ENCODE assay signal across 18 cellular contexts in genomic region chr18:47898696-47899095, GRCh38. TPM values are rescaled to one million over a fixed set of nuclear protein-coding genes. Genes with fewer than 3 reads are reported as not detected.
DNase-seq lines count a peak whose midpoint lies in the region; ATAC-seq and TF ChIP-seq lines count a peak whose summit lies in the region.
"Had no signal": no experiment of that assay in that cellular context is flagged by ENCODE, and none has a peak within 500 bp of the region (broad histone marks: within the 10 kb centered on the region; RNA-seq: fewer than 3 reads in every experiment).

No MANE protein-coding gene starts in this region.

- H3K4me1 ChIP-seq in breast epithelium (peaks cover 0 to 19% of the 10 kb centered on the region in 2 donors), ectodermal cell (ENCODE audit: control insufficient read depth, insufficient read depth, low read length) (peaks cover 8% of the 10 kb centered on the region), prostate gland (replicated peaks) (no peaks in the 10 kb centered on the region)

- CTCF ChIA-PET in MCF 10A (lab: Yijun Ruan, JAX): interaction anchor here (0.6 to 1.8 kb wide), 5 partner anchors 12 to 132 kb away, joined by 3 to 7 read pairs (median 4); no protein-coding TSS in a partner anchor

- peaks cover 15% of the 10 kb centered on the region for H3K9me3 Mint-ChIP-seq in MCF 10A (ENCODE audit: unreplicated experiment)
- peaks cover 0 to 14% (median 11%) of the 10 kb centered on the region in 9 donors for H3K9me3 Mint-ChIP-seq in naive thymus-derived CD8-positive, alpha-beta T cell

- no peaks in the 10 kb centered on the region for H3K27me3 Mint-ChIP-seq in MCF 10A (ENCODE audit: insufficient read depth, unreplicated experiment)
- H3K27me3 Mint-ChIP-seq in naive thymus-derived CD8-positive, alpha-beta T cell: no peaks in the 10 kb centered on the region
- H3K27me3 Mint-ChIP-seq: activated naive CD4-positive, alpha-beta T cell treated with anti-CD3 and anti-CD28 coated beads, Interleukin-2, amount 10 ng/mL, durations not matched to agents 7 days and 5 days; effector memory CD8-positive, alpha-beta T cell had no signal

- H3K4me3 ChIP-seq in breast epithelium (no peak overlapping the region), ectodermal cell (ENCODE audit: insufficient read depth, low read depth, low read length) (no peak overlapping the region), prostate gland (no peak overlapping the region)
- H3K4me3 ChIP-seq: thoracic aorta had no signal

- WGBS in ectodermal cell, 2 experiments: 34 to 44% methylated on average over 2 of the region's 2 CpGs
- WGBS in prostate gland: 56% methylated on average over 2 of the region's 2 CpGs

- ATAC-seq in naive thymus-derived CD8-positive, alpha-beta T cell: no peak
- ATAC-seq in GM19328 (IDR thresholded peaks at IDR 0.05; ENCODE audit: unreplicated experiment) (no peak), GM21723 (IDR thresholded peaks at IDR 0.05; ENCODE audit: unreplicated experiment) (no peak)
- ATAC-seq: effector memory CD8-positive, alpha-beta T cell; sciatic nerve had no signal

- DNase-seq in MCF 10A (ENCODE audit: unreplicated experiment) (peak; percentile 14), breast epithelium (ENCODE audit: low spot score in 2 of 2) (no peak), NCI-H526 (lab: John Stamatoyannopoulos, UW) (peak; percentile 82 to 84), prostate gland (ENCODE audit: low spot score) (no peak)
- no peak for DNase-seq in naive thymus-derived CD8-positive, alpha-beta T cell
- DNase-seq: activated B cell treated with CpG ODN at 0.5 μM for 24 hours; activated naive CD4-positive, alpha-beta T cell treated with anti-CD3 and anti-CD28 coated beads, Interleukin-2, amount 10 ng/mL, durations not matched to agents 7 days and 5 days; effector memory CD8-positive, alpha-beta T cell; foreskin melanocyte; MM.1S; NCI-H524; stimulated activated CD4-positive, alpha-beta T cell treated with anti-CD3 and anti-CD28 coated beads, Interleukin-2, amount 100 ng/mL, for 24 hours had no signal

- no peak overlapping the region for H3K27ac ChIP-seq in breast epithelium
- H3K27ac ChIP-seq in ectodermal cell (ENCODE audit: insufficient read depth, low read depth, low read length, poor library complexity, severe bottlenecking): peak overlapping the region; percentile 41
- no peak overlapping the region for H3K27ac ChIP-seq in prostate gland
- H3K27ac ChIP-seq: neutrophil, thoracic aorta had no signal

- H3K4me3 Mint-ChIP-seq in MCF 10A (ENCODE audit: unreplicated experiment): no peak overlapping the region
- H3K4me3 Mint-ChIP-seq in naive thymus-derived CD8-positive, alpha-beta T cell: peak overlapping the region in 1 of 10 donors; percentile 21
- H3K4me3 Mint-ChIP-seq: activated B cell treated with CpG ODN at 0.5 μM for 24 hours; activated naive CD4-positive, alpha-beta T cell treated with anti-CD3 and anti-CD28 coated beads, Interleukin-2, amount 10 ng/mL, durations not matched to agents 7 days and 5 days; effector memory CD8-positive, alpha-beta T cell had no signal

- H3K4me1 Mint-ChIP-seq in MCF 10A (ENCODE audit: insufficient read depth, unreplicated experiment): peaks cover 41% of the 10 kb centered on the region
- peaks cover 52 to 93% (median 89%) of the 10 kb centered on the region in 4 donors for H3K4me1 Mint-ChIP-seq in naive thymus-derived CD8-positive, alpha-beta T cell

- H3K36me3 ChIP-seq in breast epithelium: no peaks in the 10 kb centered on the region
- H3K36me3 ChIP-seq in ectodermal cell (ENCODE audit: control insufficient read depth, insufficient read depth, low read length): no peaks in the 10 kb centered on the region
- H3K36me3 ChIP-seq in prostate gland: no peaks in the 10 kb centered on the region

- H3K36me3 Mint-ChIP-seq in MCF 10A (ENCODE audit: insufficient read depth, unreplicated experiment): peaks cover 5% of the 10 kb centered on the region
- peaks cover 17 to 35% (median 25%) of the 10 kb centered on the region in 3 donors for H3K36me3 Mint-ChIP-seq in naive thymus-derived CD8-positive, alpha-beta T cell

- POLR2A ChIA-PET in MCF 10A (lab: Yijun Ruan, JAX): interaction anchor here (0.6 to 1.9 kb wide), 3 partner anchors 9 to 32 kb away, joined by 3 to 6 read pairs (median 3); partner anchors contain the start of gene SMAD2
- POLR2A ChIA-PET in naive thymus-derived CD8-positive, alpha-beta T cell (lab: Charles Lee): interaction anchor here (2.2 kb wide), 1 partner anchor 32 kb away, joined by 15 read pairs; the partner anchor contains the start of gene SMAD2

- H3K9me3 ChIP-seq in breast epithelium (no peaks in the 10 kb centered on the region), ectodermal cell (ENCODE audit: control insufficient read depth, low read length) (no peaks in the 10 kb centered on the region), prostate gland (no peaks in the 10 kb centered on the region)
- H3K9me3 ChIP-seq: neutrophil, thoracic aorta had no signal

- H3K27ac Mint-ChIP-seq in MCF 10A (ENCODE audit: low read depth, unreplicated experiment): no peak overlapping the region
- peak overlapping the region in 1 of 10 donors; percentile 76 for H3K27ac Mint-ChIP-seq in naive thymus-derived CD8-positive, alpha-beta T cell
- H3K27ac Mint-ChIP-seq: activated B cell treated with CpG ODN at 0.5 μM for 24 hours; activated naive CD4-positive, alpha-beta T cell treated with anti-CD3 and anti-CD28 coated beads, Interleukin-2, amount 10 ng/mL, durations not matched to agents 7 days and 5 days had no signal

- TF ChIP-seq POLR2A in breast epithelium (IDR thresholded peaks at IDR 0.05) (no peak), prostate gland (IDR thresholded peaks at IDR 0.05) (no peak)

- intact Hi-C loops in MCF 10A (cut with micrococcal nuclease) (no loop called here), breast epithelium (cut with DNase I; ENCODE audit: low total_unique reads) (no loop called here), prostate gland (cut with DNase I) (no loop called here)

- TF ChIP-seq CTCF in MCF 10A (IDR thresholded peaks at IDR 0.05; ENCODE audit: unreplicated experiment): no peak
- TF ChIP-seq CTCF in breast epithelium (IDR thresholded peaks at IDR 0.05): no peak
- no peak for TF ChIP-seq CTCF in prostate gland (IDR thresholded peaks at IDR 0.05)

- H3K27me3 ChIP-seq in breast epithelium (no peaks in the 10 kb centered on the region), ectodermal cell (ENCODE audit: control insufficient read depth, insufficient read depth, low read length, poor library complexity, severe bottlenecking) (no peaks in the 10 kb centered on the region), prostate gland (replicated peaks; ENCODE audit: insufficient read depth) (no peaks in the 10 kb centered on the region)
- H3K27me3 ChIP-seq: neutrophil had no signal

- BruUV-seq in MCF 10A (replicated peaks; lab: Mats Ljungman, UMichigan): no TSS peak

RNA-seq across cellular contexts. Expression of gene SMAD2, which starts 31.8 kb away (rescaled TPM):
- total RNA-seq in MCF 10A (2022): 148 and 167 TPM in 2 replicates
- 100 to 1,000 TPM in 1 of 3 donors, 10 to 100 TPM in 2; 35.1 to 101 (median 73.6) TPM for total RNA-seq in breast epithelium
- polyA plus RNA-seq in ectodermal cell (2013, experiment 1 of 4): 82.0 TPM
- 81.3 TPM for polyA plus RNA-seq in ectodermal cell (2013, experiment 2 of 4)
- 53.4 TPM for polyA plus RNA-seq in ectodermal cell (2013, experiment 3 of 4)
- 60.8 TPM for polyA plus RNA-seq in ectodermal cell (2013, experiment 4 of 4)
- total RNA-seq in naive thymus-derived CD8-positive, alpha-beta T cell: 100 to 1,000 TPM; 137 to 151 TPM
- 100 to 1,000 TPM in 1 of 3 donors, 10 to 100 TPM in 2; 78.2 to 116 (median 89.6) TPM for polyA plus RNA-seq in naive thymus-derived CD8-positive, alpha-beta T cell
- 10 to 100 TPM; 54.3 to 96.8 TPM for total RNA-seq in prostate gland

Comparison
In these comparisons a context has a peak if more than half of its experiments do, and no peak if none do; other contexts are left out.
1. DNase-seq: peak in MCF 10A (single experiment) and NCI-H526 (2 of 2); none in breast epithelium (0 of 2), naive thymus-derived CD8-positive, alpha-beta T cell (0 of 10) and prostate gland (single experiment).